ENCODE assay signal across 1 cellular context in genomic region chr16:20678242-20678641, GRCh38.
A peak's percentile ranks its signal among the peaks of the same experiment; 100 is the strongest.
TF ChIP-seq lines count a peak whose summit lies in the region.

No MANE protein-coding gene starts in this region.

TF ChIP-seq in HepG2, 621 proteins besides CTCF, POLR2A, EP300 and RAD21 (continued from another document):
- TF ChIP-seq ZNF496 (CRISPR knock-in tag; IDR thresholded peaks at IDR 0.05; ENCODE audit: insufficient replicate concordance) (no peak), SOX13 (IDR thresholded peaks at IDR 0.05) (no peak), SOX13 (CRISPR knock-in tag; conservative IDR thresholded peaks at IDR 0.05 in 1 of 2, IDR thresholded peaks at IDR 0.05 in 1 of 2) (peak in 1 of 2 experiments; percentile 16; a peak in 1 of 4 replicates), NFATC3 (CRISPR knock-in tag; IDR thresholded peaks at IDR 0.05) (0 out of 2 replicates have a peak, but pooled peaks have one; percentile 57), ZNF800 (CRISPR knock-in tag; IDR thresholded peaks at IDR 0.05) (0 out of 2 replicates have a peak, but pooled peaks have one; percentile 10), ZNF781 (CRISPR knock-in tag; IDR thresholded peaks at IDR 0.05; ENCODE audit: borderline replicate concordance, not compliant biosample characterization) (peak; percentile 34)
